Comparison of ENCODE assay signal across 10 cellular contexts in genomic region chr9:115649991-115650472, GRCh38.
DNase-seq lines count a peak whose midpoint lies in the region; ATAC-seq and TF ChIP-seq lines count a peak whose summit lies in the region.
"Had no signal": no experiment of that assay in that cellular context is flagged by ENCODE, and none has a peak within 500 bp of the region (broad histone marks: within the 10 kb centered on the region; RNA-seq: fewer than 3 reads in every experiment).

No MANE protein-coding gene starts in this region.

- TF ChIP-seq CTCF in fibroblast of villous mesenchyme (IDR thresholded peaks at IDR 0.05; ENCODE audit: insufficient read depth, low read depth, low read length) (no peak), upper lobe of left lung (IDR thresholded peaks at IDR 0.05) (no peak)

- no peak overlapping the region for H3K4me3 ChIP-seq in fibroblast of villous mesenchyme (ENCODE audit: low read depth, low read length)
- no peak overlapping the region for H3K4me3 ChIP-seq in upper lobe of left lung
- H3K4me3 ChIP-seq: GM23338 had no signal

- no peak overlapping the region for H3K27ac ChIP-seq in upper lobe of left lung

- H3K9me3 ChIP-seq in upper lobe of left lung: no peaks in the 10 kb centered on the region

- peaks cover 0 to 4% (median 0%) of the 10 kb centered on the region in 4 donors for H3K4me1 ChIP-seq in upper lobe of left lung

- peak in 2 of 4 donors; percentile 88 to 90 for TF ChIP-seq EP300 in upper lobe of left lung (IDR thresholded peaks at IDR 0.05)

- TF ChIP-seq POLR2A in upper lobe of left lung (IDR thresholded peaks at IDR 0.05): no peak

- H3K27me3 Mint-ChIP-seq in natural killer cell treated with Interleukin-12 subunit alpha and Interleukin-12 subunit beta and Interleukin-15 and Interleukin-18, amount 100 ng/mL, for 72 hours: no peaks in the 10 kb centered on the region

- ATAC-seq in upper lobe of left lung (ENCODE audit: low FRiP score in 2 of 2) (peak; percentile 80 to 93), GM21576 (IDR thresholded peaks at IDR 0.05; ENCODE audit: unreplicated experiment) (no peak)
- ATAC-seq in natural killer cell treated with Interleukin-12 subunit alpha and Interleukin-12 subunit beta and Interleukin-15 and Interleukin-18, amount 100 ng/mL, for 72 hours: no peak
- ATAC-seq: GM23338 had no signal

- no peaks in the 10 kb centered on the region for H3K27me3 ChIP-seq in upper lobe of left lung

- H3K27ac Mint-ChIP-seq in natural killer cell treated with Interleukin-12 subunit alpha and Interleukin-12 subunit beta and Interleukin-15 and Interleukin-18, amount 100 ng/mL, for 72 hours: no peak overlapping the region
- H3K27ac Mint-ChIP-seq: GM23338 had no signal

- no peaks in the 10 kb centered on the region for H3K36me3 Mint-ChIP-seq in natural killer cell treated with Interleukin-12 subunit alpha and Interleukin-12 subunit beta and Interleukin-15 and Interleukin-18, amount 100 ng/mL, for 72 hours

- no peak overlapping the region for H3K4me3 Mint-ChIP-seq in natural killer cell treated with Interleukin-12 subunit alpha and Interleukin-12 subunit beta and Interleukin-15 and Interleukin-18, amount 100 ng/mL, for 72 hours
- H3K4me3 Mint-ChIP-seq: GM23338 had no signal

- WGBS in upper lobe of left lung, 2 donors: 64% methylated on average over 9 of the region's 9 CpGs

- H3K36me3 ChIP-seq in upper lobe of left lung: no peaks in the 10 kb centered on the region

- peaks cover 3% of the 10 kb centered on the region for H3K9me3 Mint-ChIP-seq in natural killer cell treated with Interleukin-12 subunit alpha and Interleukin-12 subunit beta and Interleukin-15 and Interleukin-18, amount 100 ng/mL, for 72 hours
- H3K9me3 Mint-ChIP-seq: GM23338 had no signal

- H3K4me1 Mint-ChIP-seq in natural killer cell treated with Interleukin-12 subunit alpha and Interleukin-12 subunit beta and Interleukin-15 and Interleukin-18, amount 100 ng/mL, for 72 hours (ENCODE audit: low read depth in 2 of 2): no peaks in the 10 kb centered on the region
- H3K4me1 Mint-ChIP-seq: GM23338 had no signal

- DNase-seq in RPMI7951 (ENCODE audit: low read depth): peak; percentile 89
- DNase-seq in fibroblast of villous mesenchyme (ENCODE audit: low read depth): peak; percentile 96
- DNase-seq in myocyte (ENCODE audit: low read depth): peak; percentile 86
- DNase-seq in upper lobe of left lung: peak in 1 of 2 donors; percentile 31
- no peak for DNase-seq in mesenteric fat pad (ENCODE audit: low spot score)
- DNase-seq in activated T-cell treated with anti-CD3 and anti-CD28 coated beads, Interleukin-2, amount 50 U/mL, for 1 hour: no peak
- no peak for DNase-seq in natural killer cell treated with Interleukin-12 subunit alpha and Interleukin-12 subunit beta and Interleukin-15 and Interleukin-18, amount 100 ng/mL, for 72 hours (ENCODE audit: low spot score)
- DNase-seq: KBM-7 had no signal

Comparison
In these comparisons a context has a peak if more than half of its experiments do, and no peak if none do; other contexts are left out.
1. DNase-seq: peak in RPMI7951 (single experiment), fibroblast of villous mesenchyme (single experiment) and myocyte (single experiment); none in mesenteric fat pad (single experiment), activated T-cell treated with anti-CD3 and anti-CD28 coated beads, Interleukin-2, amount 50 U/mL, for 1 hour (single experiment) and natural killer cell treated with Interleukin-12 subunit alpha and Interleukin-12 subunit beta and Interleukin-15 and Interleukin-18, amount 100 ng/mL, for 72 hours (single experiment).
2. ATAC-seq: peak in upper lobe of left lung (2 of 2); none in natural killer cell treated with Interleukin-12 subunit alpha and Interleukin-12 subunit beta and Interleukin-15 and Interleukin-18, amount 100 ng/mL, for 72 hours (0 of 2) and GM21576 (single experiment).